Comparison of ENCODE assay signal across 11 cellular contexts in genomic region chr6:146856296-146856695, GRCh38.
A peak's percentile ranks its signal among the peaks of the same experiment; 100 is the strongest.
DNase-seq lines count a peak whose midpoint lies in the region; ATAC-seq and TF ChIP-seq lines count a peak whose summit lies in the region.
"Had no signal": no experiment of that assay in that cellular context is flagged by ENCODE, and none has a peak within 500 bp of the region (broad histone marks: within the 10 kb centered on the region; RNA-seq: fewer than 3 reads in every experiment).

No MANE protein-coding gene starts in this region.

- H3K27me3 ChIP-seq in mesenchymal stem cell (ENCODE audit: control insufficient read depth in 1 of 2, insufficient read depth in 1 of 2, low read length in 2 of 2) (no peaks in the 10 kb centered on the region), ascending aorta (no peaks in the 10 kb centered on the region)
- H3K27me3 ChIP-seq: cardiac muscle cell had no signal

- no peaks in the 10 kb centered on the region for H3K36me3 Mint-ChIP-seq in activated T-helper 2 cell treated with anti-CD3 and anti-CD28 coated beads, Interferon-gamma antibody, Interleukin-2, Interleukin-4, amounts not matched to agents 10 μg/mL and 5 μg/mL and 100 μg/mL, durations not matched to agents 14 hours and 24 hours and 36 hours (ENCODE audit: low read depth)
- H3K36me3 Mint-ChIP-seq in immature natural killer cell: no peaks in the 10 kb centered on the region
- H3K36me3 Mint-ChIP-seq: T-cell had no signal

- H3K14ac ChIP-seq in mesenchymal stem cell (ENCODE audit: low read length in 2 of 2): no peak overlapping the region

- intact Hi-C loops in activated T-helper 2 cell treated with anti-CD3 and anti-CD28 coated beads, Interferon-gamma antibody, Interleukin-2, Interleukin-4, amounts not matched to agents 10 μg/mL and 5 μg/mL and 100 μg/mL, durations not matched to agents 14 hours and 24 hours and 36 hours (cut with micrococcal nuclease): loop anchor here (1.0 to 10.0 kb wide), 13 partner anchors 59 to 1899 kb away; partner anchors contain the start of gene SAMD5
- intact Hi-C loops in ascending aorta (cut with DNase I): loop anchor here (2.0 to 5.0 kb wide), 2 partner anchors 59 to 346 kb away; partner anchors contain the start of gene STXBP5

- TF ChIP-seq CTCF in GM20000 (IDR thresholded peaks at IDR 0.05; ENCODE audit: extremely low read depth, missing control alignments): no peak
- no peak for TF ChIP-seq CTCF in ascending aorta (IDR thresholded peaks at IDR 0.05)

- H3K4ac ChIP-seq in mesenchymal stem cell (ENCODE audit: low read depth in 1 of 2, low read length in 2 of 2): no peak overlapping the region

- no peak overlapping the region for H3K18ac ChIP-seq in mesenchymal stem cell (ENCODE audit: low read depth in 1 of 2, low read length in 2 of 2)

- ATAC-seq in GM18861 (IDR thresholded peaks at IDR 0.05; ENCODE audit: unreplicated experiment) (peak; percentile 65), HG03039 (IDR thresholded peaks at IDR 0.05; ENCODE audit: unreplicated experiment) (peak; percentile 60)
- ATAC-seq: T-cell had no signal

- H2AFZ ChIP-seq in mesenchymal stem cell (ENCODE audit: low read depth, low read length): no peak overlapping the region

- no peaks in the 10 kb centered on the region for H3K79me1 ChIP-seq in mesenchymal stem cell (replicated peaks; ENCODE audit: low read length, poor library complexity, severe bottlenecking)

- H3K27ac Mint-ChIP-seq in activated T-helper 2 cell treated with anti-CD3 and anti-CD28 coated beads, Interferon-gamma antibody, Interleukin-2, Interleukin-4, amounts not matched to agents 10 μg/mL and 5 μg/mL and 100 μg/mL, durations not matched to agents 14 hours and 24 hours and 36 hours: peak overlapping the region; percentile 84
- no peak overlapping the region for H3K27ac Mint-ChIP-seq in immature natural killer cell
- H3K27ac Mint-ChIP-seq: T-cell had no signal

- peak overlapping the region; percentile 41 for H3K4me3 Mint-ChIP-seq in activated T-helper 2 cell treated with anti-CD3 and anti-CD28 coated beads, Interferon-gamma antibody, Interleukin-2, Interleukin-4, amounts not matched to agents 10 μg/mL and 5 μg/mL and 100 μg/mL, durations not matched to agents 14 hours and 24 hours and 36 hours (ENCODE audit: low read depth)
- H3K4me3 Mint-ChIP-seq in immature natural killer cell: no peak overlapping the region
- H3K4me3 Mint-ChIP-seq: T-cell had no signal

- H2BK15ac ChIP-seq in mesenchymal stem cell (ENCODE audit: low read depth, poor library complexity, severe bottlenecking): no peak overlapping the region

- peak; percentile 10 for DNase-seq in GM20000 (ENCODE audit: low spot score)
- no peak for DNase-seq in activated T-helper 2 cell treated with anti-CD3 and anti-CD28 coated beads, Interferon-gamma antibody, Interleukin-2, Interleukin-4, amounts not matched to agents 10 μg/mL and 5 μg/mL and 100 μg/mL, durations not matched to agents 14 hours and 24 hours and 36 hours (ENCODE audit: low spot score)
- DNase-seq in mesenchymal stem cell: no peak
- DNase-seq in immature natural killer cell: no peak
- no peak for DNase-seq in ascending aorta (ENCODE audit: low spot score in 2 of 2)
- DNase-seq: MV-4-11, T-cell had no signal

- no peak overlapping the region for H2BK120ac ChIP-seq in mesenchymal stem cell (ENCODE audit: low read depth, low read length)

- H3K4me3 ChIP-seq in mesenchymal stem cell (ENCODE audit: insufficient read depth in 1 of 2, low read depth in 1 of 2, low read length in 2 of 2) (no peak overlapping the region), ascending aorta (no peak overlapping the region)
- H3K4me3 ChIP-seq: cardiac muscle cell, smooth muscle cell had no signal

- H3K23ac ChIP-seq in mesenchymal stem cell (ENCODE audit: low read length in 2 of 2): no peak overlapping the region

- H3K9me3 ChIP-seq in mesenchymal stem cell (ENCODE audit: control insufficient read depth, low read length) (no peaks in the 10 kb centered on the region), ascending aorta (no peaks in the 10 kb centered on the region)

- H3K4me2 ChIP-seq in mesenchymal stem cell (ENCODE audit: low read length, poor library complexity, severe bottlenecking): no peak overlapping the region
- H3K4me2 ChIP-seq: smooth muscle cell had no signal

- no peak overlapping the region for H2BK5ac ChIP-seq in mesenchymal stem cell (ENCODE audit: low read depth, low read length, poor library complexity, severe bottlenecking)

- peaks cover 44% of the 10 kb centered on the region for H3K4me1 Mint-ChIP-seq in activated T-helper 2 cell treated with anti-CD3 and anti-CD28 coated beads, Interferon-gamma antibody, Interleukin-2, Interleukin-4, amounts not matched to agents 10 μg/mL and 5 μg/mL and 100 μg/mL, durations not matched to agents 14 hours and 24 hours and 36 hours (ENCODE audit: low read depth)
- H3K4me1 Mint-ChIP-seq in immature natural killer cell: peaks cover 18 to 20% of the 10 kb centered on the region in 2 donors

- no peak overlapping the region for H2BK12ac ChIP-seq in mesenchymal stem cell (ENCODE audit: low read length in 2 of 2)

- H4K8ac ChIP-seq in mesenchymal stem cell (ENCODE audit: low read length): no peak overlapping the region

- WGBS in mesenchymal stem cell: 96% methylated on average over 7 of the region's 7 CpGs

- H3K9me3 Mint-ChIP-seq in activated T-helper 2 cell treated with anti-CD3 and anti-CD28 coated beads, Interferon-gamma antibody, Interleukin-2, Interleukin-4, amounts not matched to agents 10 μg/mL and 5 μg/mL and 100 μg/mL, durations not matched to agents 14 hours and 24 hours and 36 hours: peaks cover 15% of the 10 kb centered on the region
- H3K9me3 Mint-ChIP-seq in immature natural killer cell: peaks cover 0 to 2% (median 0%) of the 10 kb centered on the region in 6 donors
- H3K9me3 Mint-ChIP-seq: T-cell had no signal

- no peak overlapping the region for H2AK5ac ChIP-seq in mesenchymal stem cell (ENCODE audit: low read length, severe bottlenecking)

- H4K91ac ChIP-seq in mesenchymal stem cell (ENCODE audit: low read length): no peak overlapping the region

- no peaks in the 10 kb centered on the region for H3K27me3 Mint-ChIP-seq in activated T-helper 2 cell treated with anti-CD3 and anti-CD28 coated beads, Interferon-gamma antibody, Interleukin-2, Interleukin-4, amounts not matched to agents 10 μg/mL and 5 μg/mL and 100 μg/mL, durations not matched to agents 14 hours and 24 hours and 36 hours (ENCODE audit: low read depth)
- H3K27me3 Mint-ChIP-seq in immature natural killer cell (ENCODE audit: low read depth in 3 of 3): peaks cover 0 to 9% (median 7%) of the 10 kb centered on the region in 3 donors

- H3K36me3 ChIP-seq in mesenchymal stem cell (ENCODE audit: control insufficient read depth in 1 of 2, insufficient read depth in 2 of 2, low read depth in 1 of 2, low read length in 2 of 2): no peaks in the 10 kb centered on the region
- no peaks in the 10 kb centered on the region for H3K36me3 ChIP-seq in ascending aorta
- H3K36me3 ChIP-seq: cardiac muscle cell had no signal

- H3K27ac ChIP-seq in mesenchymal stem cell (ENCODE audit: low read length, poor library complexity, severe bottlenecking): no peak overlapping the region
- H3K27ac ChIP-seq in ascending aorta: no peak overlapping the region
- H3K27ac ChIP-seq: cardiac muscle cell had no signal

- H3K4me1 ChIP-seq in mesenchymal stem cell (ENCODE audit: control insufficient read depth, insufficient read depth, low read depth, low read length) (peaks cover 1% of the 10 kb centered on the region), ascending aorta (peaks cover 0 to 4% of the 10 kb centered on the region in 2 donors)

- no peak overlapping the region for H3K9ac ChIP-seq in mesenchymal stem cell (ENCODE audit: low read length)
